In the genomic region with DNA sequence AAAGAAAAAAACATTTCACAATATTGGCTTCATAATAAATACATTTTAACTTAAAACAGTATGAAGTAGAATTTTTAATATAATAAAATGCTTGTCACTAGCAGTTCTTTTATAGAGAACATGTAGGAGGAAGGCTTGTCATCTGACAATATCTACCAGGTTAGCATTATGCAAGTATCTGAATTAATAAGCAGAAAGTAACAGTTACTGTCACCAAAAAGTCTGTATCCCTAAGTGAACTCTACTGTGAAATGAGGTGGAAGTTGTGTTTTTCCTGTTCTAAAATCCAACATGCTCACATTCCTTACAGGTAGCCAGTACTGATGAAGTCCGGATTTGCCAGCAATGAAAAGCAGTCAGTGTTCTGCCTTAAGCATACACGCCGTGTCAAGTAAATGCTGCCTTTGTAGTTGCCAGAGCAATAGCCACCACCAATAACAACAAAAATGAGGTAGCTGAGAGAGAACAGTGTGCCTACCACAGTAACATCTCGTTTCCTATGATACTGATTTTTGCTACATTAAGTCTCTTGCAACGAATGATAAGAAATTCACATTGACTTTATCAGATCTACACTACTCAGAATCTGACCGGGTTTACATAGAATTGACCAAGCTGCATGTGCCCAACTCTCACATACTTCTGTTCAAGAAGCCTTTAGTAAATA, we compare ENCODE assay signal across 12 cellular contexts.
A peak's percentile ranks its signal among the peaks of the same experiment; 100 is the strongest.
DNase-seq lines count a peak whose midpoint lies in the region; ATAC-seq and TF ChIP-seq lines count a peak whose summit lies in the region.
"Had no signal": no experiment of that assay in that cellular context is flagged by ENCODE, and none has a peak within 500 bp of the region (broad histone marks: within the 10 kb centered on the region; RNA-seq: fewer than 3 reads in every experiment).

No MANE protein-coding gene starts in this region.

- no peak overlapping the region for H3K4me3 Mint-ChIP-seq in activated T-cell treated with anti-CD3 and anti-CD28 coated beads, Interleukin-2, amount 50 U/mL, for 4 hours
- H3K4me3 Mint-ChIP-seq in activated B cell treated with CpG ODN at 0.5 μM for 24 hours: no peak overlapping the region
- H3K4me3 Mint-ChIP-seq in immature natural killer cell: peak overlapping the region in 1 of 5 donors; percentile 44

- intact Hi-C loops in activated B cell treated with CpG ODN at 0.5 μM for 24 hours (cut with micrococcal nuclease): no loop called here

- H3K27ac Mint-ChIP-seq in activated B cell treated with CpG ODN at 0.5 μM for 24 hours: peak overlapping the region; percentile 15
- H3K27ac Mint-ChIP-seq in immature natural killer cell: peak overlapping the region; percentile 22 to 87 (median 82)

- no peak for TF ChIP-seq CTCF in activated B cell treated with CpG ODN at 0.5 μM for 24 hours (IDR thresholded peaks at IDR 0.05)

- no peaks in the 10 kb centered on the region for H3K27me3 Mint-ChIP-seq in activated T-cell treated with anti-CD3 and anti-CD28 coated beads, Interleukin-2, amount 50 U/mL, for 4 hours (ENCODE audit: low read depth)
- H3K27me3 Mint-ChIP-seq in activated B cell treated with CpG ODN at 0.5 μM for 24 hours (no peaks in the 10 kb centered on the region), immature natural killer cell (ENCODE audit: low read depth in 3 of 3) (peaks cover 0 to 4% (median 2%) of the 10 kb centered on the region in 3 donors)

- peaks cover 74% of the 10 kb centered on the region for H3K4me1 Mint-ChIP-seq in activated T-cell treated with anti-CD3 and anti-CD28 coated beads, Interleukin-2, amount 50 U/mL, for 4 hours (ENCODE audit: low read depth)
- H3K4me1 Mint-ChIP-seq in activated B cell treated with CpG ODN at 0.5 μM for 24 hours (peaks cover 76% of the 10 kb centered on the region), immature natural killer cell (peaks cover 55 to 81% of the 10 kb centered on the region in 2 donors)

- CTCF ChIA-PET in activated B cell treated with CpG ODN at 0.5 μM for 24 hours (lab: Charles Lee): no interaction called here

- H3K9me3 Mint-ChIP-seq in activated T-cell treated with anti-CD3 and anti-CD28 coated beads, Interleukin-2, amount 50 U/mL, for 4 hours: no peaks in the 10 kb centered on the region
- H3K9me3 Mint-ChIP-seq in activated B cell treated with CpG ODN at 0.5 μM for 24 hours: no peaks in the 10 kb centered on the region
- no peaks in the 10 kb centered on the region for H3K9me3 Mint-ChIP-seq in immature natural killer cell

- POLR2A ChIA-PET in activated B cell treated with CpG ODN at 0.5 μM for 24 hours (lab: Charles Lee): no interaction called here

- ATAC-seq in activated T-cell treated with anti-CD3 and anti-CD28 coated beads, Interleukin-2, amount 50 U/mL, for 4 hours: peak; percentile 81 to 82
- ATAC-seq in activated B cell treated with CpG ODN at 0.5 μM for 24 hours (ENCODE audit: low read depth) (no peak), GM18907 (IDR thresholded peaks at IDR 0.05; ENCODE audit: unreplicated experiment) (no peak)
- peak; percentile 75 for ATAC-seq in stimulated activated naive CD8-positive, alpha-beta T cell treated with anti-CD3 and anti-CD28 coated beads, Interleukin-15, Interleukin-2, amounts not matched to agents 100 U/mL and 50 U/mL, for 24 hours

- peaks cover 12% of the 10 kb centered on the region for H3K36me3 Mint-ChIP-seq in activated T-cell treated with anti-CD3 and anti-CD28 coated beads, Interleukin-2, amount 50 U/mL, for 4 hours (ENCODE audit: insufficient read depth)
- peaks cover 16% of the 10 kb centered on the region for H3K36me3 Mint-ChIP-seq in activated B cell treated with CpG ODN at 0.5 μM for 24 hours (ENCODE audit: low read depth)
- peaks cover 0 to 4% (median 4%) of the 10 kb centered on the region in 3 donors for H3K36me3 Mint-ChIP-seq in immature natural killer cell

- DNase-seq in activated T-cell treated with anti-CD3 and anti-CD28 coated beads, Interleukin-2, amount 50 U/mL, for 4 hours: no peak
- DNase-seq in activated T-cell treated with anti-CD3 and anti-CD28 coated beads for 4 hours (no peak), activated B cell treated with CpG ODN at 0.5 μM for 24 hours (no peak), immature natural killer cell (peak in 2 of 3 donors; percentile 23 to 33), cerebellar nuclear complex (lab: John Stamatoyannopoulos, UW) (no peak), NOMO-1 (lab: John Stamatoyannopoulos, UW; ENCODE audit: unreplicated experiment in 2 of 2) (no peak)
- no peak for DNase-seq in stimulated activated naive CD8-positive, alpha-beta T cell treated with anti-CD3 and anti-CD28 coated beads, Interleukin-15, Interleukin-2, amounts not matched to agents 100 U/mL and 50 U/mL, for 24 hours
- DNase-seq: activated naive CD4-positive, alpha-beta T cell treated with Interleukin-2 at 50 U/mL for 16 hours; NCI-H1092 treated with DMSO at 0.1 percent for 48 hours; NCI-H510A treated with DMSO at 0.1 percent for 48 hours; sigmoid colon had no signal

Comparison
In these comparisons a context has a peak if more than half of its experiments do, and no peak if none do; other contexts are left out.
1. ATAC-seq: peak in activated T-cell treated with anti-CD3 and anti-CD28 coated beads, Interleukin-2, amount 50 U/mL, for 4 hours (2 of 2) and stimulated activated naive CD8-positive, alpha-beta T cell treated with anti-CD3 and anti-CD28 coated beads, Interleukin-15, Interleukin-2, amounts not matched to agents 100 U/mL and 50 U/mL, for 24 hours (single experiment); none in activated B cell treated with CpG ODN at 0.5 μM for 24 hours (single experiment) and GM18907 (single experiment).
2. DNase-seq: peak in immature natural killer cell (2 of 3); none in activated T-cell treated with anti-CD3 and anti-CD28 coated beads, Interleukin-2, amount 50 U/mL, for 4 hours (single experiment), activated T-cell treated with anti-CD3 and anti-CD28 coated beads for 4 hours (single experiment), activated B cell treated with CpG ODN at 0.5 μM for 24 hours (single experiment), stimulated activated naive CD8-positive, alpha-beta T cell treated with anti-CD3 and anti-CD28 coated beads, Interleukin-15, Interleukin-2, amounts not matched to agents 100 U/mL and 50 U/mL, for 24 hours (single experiment), cerebellar nuclear complex (0 of 2) and NOMO-1 (0 of 2).